27 cellular contexts compared by ENCODE assay signal in genomic region chr7:424301-424935, GRCh38.
DNase-seq lines count a peak whose midpoint lies in the region; ATAC-seq and TF ChIP-seq lines count a peak whose summit lies in the region.
"Had no signal": no experiment of that assay in that cellular context is flagged by ENCODE, and none has a peak within 500 bp of the region (broad histone marks: within the 10 kb centered on the region; RNA-seq: fewer than 3 reads in every experiment).

No MANE protein-coding gene starts in this region.

- H3K36me3 ChIP-seq in thoracic aorta, result no peaks in the 10 kb centered on the region
- H3K36me3 ChIP-seq: HAP-1, transverse colon had no signal

- peak overlapping the region; percentile 46 for H3K4me3 ChIP-seq in thoracic aorta
- H3K4me3 ChIP-seq: HAP-1, transverse colon had no signal

- H3K27me3 ChIP-seq in layer of hippocampus (ENCODE audit: control insufficient read depth, insufficient read depth, low read length) (no peaks in the 10 kb centered on the region), thoracic aorta (replicated peaks; ENCODE audit: insufficient read depth) (no peaks in the 10 kb centered on the region)
- H3K27me3 ChIP-seq: transverse colon had no signal

- intact Hi-C loops in sciatic nerve (cut with DNase I), result no loop called here

- peak; percentile 75 for DNase-seq in DMS 273 (lab: John Stamatoyannopoulos, UW; ENCODE audit: unreplicated experiment)
- DNase-seq in DMS 273 treated with DMSO at 0.1 percent for 48 hours (lab: John Stamatoyannopoulos, UW), result no peak
- DNase-seq in NCI-H2171 (lab: John Stamatoyannopoulos, UW), result peak; percentile 76
- DNase-seq in thoracic aorta (ENCODE audit: low spot score), result no peak
- no peak for DNase-seq in NCI-H187 treated with DMSO at 0.1 percent for 48 hours (lab: John Stamatoyannopoulos, UW)
- DNase-seq in sciatic nerve (ENCODE audit: low spot score), result no peak
- DNase-seq in SIG-M5 (lab: John Stamatoyannopoulos, UW), result no peak
- DNase-seq: activated CD4-positive, alpha-beta T cell treated with anti-CD3 and anti-CD28 coated beads, Interleukin-2, amount 50 U/mL, for 4 hours; activated naive CD4-positive, alpha-beta T cell; activated T-cell treated with anti-CD3 and anti-CD28 coated beads, Interleukin-2, amount 50 U/mL, for 72 hours; Caco-2; cerebellar nuclear complex; DMS79 treated with DMSO at 0.1 percent for 48 hours; foreskin melanocyte; GDM1; Karpas-422; mammary epithelial cell; NCI-H446 treated with DMSO at 0.1 percent for 48 hours; NCI-H774; stimulated activated CD4-positive, alpha-beta T cell treated with anti-CD3 and anti-CD28 coated beads, Interleukin-2, amount 100 ng/mL, for 24 hours; stimulated activated naive CD8-positive, alpha-beta T cell treated with anti-CD3 and anti-CD28 coated beads, Interleukin-15, amount 100 ng/mL, for 72 hours; T-helper 1 cell; transverse colon had no signal

- no peak for TF ChIP-seq CTCF in thoracic aorta (IDR thresholded peaks at IDR 0.05)

- no peaks in the 10 kb centered on the region for H3K9me3 ChIP-seq in thoracic aorta
- H3K9me3 ChIP-seq: Caco-2, HAP-1, transverse colon had no signal

- peaks cover 13 to 21% of the 10 kb centered on the region in 2 donors for H3K4me1 ChIP-seq in thoracic aorta (ENCODE audit: control insufficient read depth in 1 of 2, low read depth in 2 of 2)
- H3K4me1 ChIP-seq: HAP-1, transverse colon had no signal

- H3K27ac ChIP-seq in layer of hippocampus (ENCODE audit: low read depth, low read length) (peak overlapping the region; percentile 58), thoracic aorta (peak overlapping the region in 1 of 2 donors; percentile 0)
- H3K27ac ChIP-seq: 22Rv1, C4-2B had no signal

- no peak for ATAC-seq in thoracic aorta (ENCODE audit: insufficient number of reproducible peaks, low FRiP score, low read depth)
- no peak for ATAC-seq in sciatic nerve
- ATAC-seq: activated T-cell treated with anti-CD3 and anti-CD28 coated beads, Interleukin-2, amount 50 U/mL, for 72 hours; stimulated activated naive CD8-positive, alpha-beta T cell treated with anti-CD3 and anti-CD28 coated beads, Interleukin-15, amount 100 ng/mL, for 72 hours had no signal

Comparison
In these comparisons a context has a peak if more than half of its experiments do, and no peak if none do; other contexts are left out.
1. DNase-seq: peak in DMS 273 (single experiment) and NCI-H2171 (single experiment); none in DMS 273 treated with DMSO at 0.1 percent for 48 hours (single experiment), thoracic aorta (single experiment), NCI-H187 treated with DMSO at 0.1 percent for 48 hours (single experiment), sciatic nerve (single experiment) and SIG-M5 (single experiment).